In genomic region chr1:55375617-55376258, GRCh38 we compare ENCODE assay signal across 8 cellular contexts.
DNase-seq lines count a peak whose midpoint lies in the region; ATAC-seq and TF ChIP-seq lines count a peak whose summit lies in the region.

No MANE protein-coding gene starts in this region.

- H3K9me3 ChIP-seq in adipocyte (ENCODE audit: control insufficient read depth, low read length) (no peaks in the 10 kb centered on the region), right atrium auricular region (no peaks in the 10 kb centered on the region), sigmoid colon (no peaks in the 10 kb centered on the region)

- peak; percentile 75 for DNase-seq in DMS 273 (lab: John Stamatoyannopoulos, UW; ENCODE audit: unreplicated experiment)
- DNase-seq in H4 (ENCODE audit: low spot score), result peak; percentile 48
- peak; percentile 29 for DNase-seq in NCI-H69 (lab: John Stamatoyannopoulos, UW)
- DNase-seq in adipocyte (ENCODE audit: low read depth), result peak; percentile 79
- DNase-seq in right atrium auricular region (ENCODE audit: low spot score), result peak; percentile 54
- no peak for DNase-seq in sigmoid colon

- no peaks in the 10 kb centered on the region for H3K27me3 ChIP-seq in adipocyte (replicated peaks; ENCODE audit: control insufficient read depth, insufficient read depth, low read length)
- no peaks in the 10 kb centered on the region for H3K27me3 ChIP-seq in right atrium auricular region
- no peaks in the 10 kb centered on the region for H3K27me3 ChIP-seq in sigmoid colon

- no peak for TF ChIP-seq EP300 in sigmoid colon (IDR thresholded peaks at IDR 0.05)

- intact Hi-C loops in sigmoid colon (cut with DNase I), result loop anchor here (2.0 to 10.0 kb wide), 4 partner anchors 407 to 1332 kb away; no protein-coding TSS in a partner anchor

- H3K4me3 ChIP-seq in adipocyte (ENCODE audit: low read length) (no peak overlapping the region), right atrium auricular region (no peak overlapping the region), sigmoid colon (no peak overlapping the region)

- ATAC-seq in HG03457 (IDR thresholded peaks at IDR 0.05; ENCODE audit: unreplicated experiment), result no peak
- no peak for ATAC-seq in HG02588 (IDR thresholded peaks at IDR 0.05; ENCODE audit: unreplicated experiment)

- WGBS in sigmoid colon, 2 donors, result 10 to 35% methylated on average over 4 of the region's 4 CpGs

- peaks cover 10% of the 10 kb centered on the region for H3K4me1 ChIP-seq in adipocyte (ENCODE audit: control insufficient read depth, insufficient read depth, low read length)
- peaks cover 0 to 8% of the 10 kb centered on the region in 2 donors for H3K4me1 ChIP-seq in right atrium auricular region
- H3K4me1 ChIP-seq in sigmoid colon, result peaks cover 0 to 5% (median 2%) of the 10 kb centered on the region in 4 donors

- TF ChIP-seq POLR2A in sigmoid colon (IDR thresholded peaks at IDR 0.05), result no peak

- H3K36me3 ChIP-seq in adipocyte (ENCODE audit: control insufficient read depth, insufficient read depth, low read length, severe bottlenecking), result no peaks in the 10 kb centered on the region
- H3K36me3 ChIP-seq in right atrium auricular region, result no peaks in the 10 kb centered on the region
- H3K36me3 ChIP-seq in sigmoid colon, result no peaks in the 10 kb centered on the region

- TF ChIP-seq CTCF in right atrium auricular region (IDR thresholded peaks at IDR 0.05) (peak; percentile 94 to 97), sigmoid colon (IDR thresholded peaks at IDR 0.05) (peak; percentile 59 to 93 (median 84))

- no peak overlapping the region for H3K27ac ChIP-seq in right atrium auricular region
- peak overlapping the region; percentile 3 to 58 (median 38) for H3K27ac ChIP-seq in sigmoid colon

- H3K9ac ChIP-seq in adipocyte (ENCODE audit: low read length), result peak overlapping the region; percentile 68

Comparison
In these comparisons a context has a peak if more than half of its experiments do, and no peak if none do; other contexts are left out.
1. H3K27ac ChIP-seq: peak in sigmoid colon (4 of 4); none in right atrium auricular region (0 of 2).